In the genomic region with DNA sequence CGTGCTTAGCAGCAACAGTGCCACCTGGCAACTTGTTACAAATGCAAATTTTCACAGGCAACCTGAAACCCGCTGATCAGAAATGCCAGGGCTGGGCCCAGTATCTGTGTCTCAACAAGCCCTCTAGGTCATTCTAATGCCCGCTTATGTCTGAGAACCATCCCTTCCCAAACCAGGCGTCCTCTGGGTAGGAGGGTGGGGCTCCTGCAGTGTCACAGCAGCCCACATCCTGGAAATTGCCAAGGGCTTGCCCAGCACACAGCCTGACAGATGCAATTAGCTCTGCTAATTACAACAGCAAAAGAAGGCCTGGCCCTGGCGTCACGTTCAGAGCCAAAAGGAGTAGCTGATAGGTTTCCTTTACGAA, we compare ENCODE assay signal across 8 cellular contexts. TPM values are rescaled to one million over a fixed set of nuclear protein-coding genes. Genes with fewer than 3 reads are reported as not detected.
A peak's percentile ranks its signal among the peaks of the same experiment; 100 is the strongest.
DNase-seq lines count a peak whose midpoint lies in the region; ATAC-seq and TF ChIP-seq lines count a peak whose summit lies in the region.

No MANE protein-coding gene starts in this region.

- H3K27ac Mint-ChIP-seq in activated CD4-positive, alpha-beta T cell treated with anti-CD3 and anti-CD28 coated beads, Interleukin-2, amount 10 ng/mL, durations not matched to agents 7 days and 5 days: peak overlapping the region; percentile 88
- H3K27ac Mint-ChIP-seq in endothelial cell (ENCODE audit: unreplicated experiment): peak overlapping the region; percentile 61
- H3K27ac Mint-ChIP-seq in stimulated activated naive B cell treated with anti-CD40 and anti-IgM and Interleukin-4, amounts not matched to agents 10 μg/mL and 1 μg/mL and 100 μg/mL, for 72 hours: peak overlapping the region; percentile 15

- no peak for TF ChIP-seq CTCF in endothelial cell (IDR thresholded peaks at IDR 0.05; ENCODE audit: unreplicated experiment)

- no peaks in the 10 kb centered on the region for H3K27me3 Mint-ChIP-seq in activated CD4-positive, alpha-beta T cell treated with anti-CD3 and anti-CD28 coated beads, Interleukin-2, amount 10 ng/mL, durations not matched to agents 7 days and 5 days
- peaks cover 25% of the 10 kb centered on the region for H3K27me3 Mint-ChIP-seq in endothelial cell (ENCODE audit: unreplicated experiment)
- H3K27me3 Mint-ChIP-seq in stimulated activated naive B cell treated with anti-CD40 and anti-IgM and Interleukin-4, amounts not matched to agents 10 μg/mL and 1 μg/mL and 100 μg/mL, for 72 hours: no peaks in the 10 kb centered on the region

- H3K4me3 Mint-ChIP-seq in activated CD4-positive, alpha-beta T cell treated with anti-CD3 and anti-CD28 coated beads, Interleukin-2, amount 10 ng/mL, durations not matched to agents 7 days and 5 days: peak overlapping the region; percentile 71
- no peak overlapping the region for H3K4me3 Mint-ChIP-seq in endothelial cell (ENCODE audit: unreplicated experiment)
- H3K4me3 Mint-ChIP-seq in stimulated activated naive B cell treated with anti-CD40 and anti-IgM and Interleukin-4, amounts not matched to agents 10 μg/mL and 1 μg/mL and 100 μg/mL, for 72 hours: no peak overlapping the region

- H3K9me3 Mint-ChIP-seq in activated CD4-positive, alpha-beta T cell treated with anti-CD3 and anti-CD28 coated beads, Interleukin-2, amount 10 ng/mL, durations not matched to agents 7 days and 5 days: no peaks in the 10 kb centered on the region
- no peaks in the 10 kb centered on the region for H3K9me3 Mint-ChIP-seq in endothelial cell (ENCODE audit: unreplicated experiment)
- no peaks in the 10 kb centered on the region for H3K9me3 Mint-ChIP-seq in stimulated activated naive B cell treated with anti-CD40 and anti-IgM and Interleukin-4, amounts not matched to agents 10 μg/mL and 1 μg/mL and 100 μg/mL, for 72 hours

- peaks cover 44% of the 10 kb centered on the region for H3K36me3 Mint-ChIP-seq in activated CD4-positive, alpha-beta T cell treated with anti-CD3 and anti-CD28 coated beads, Interleukin-2, amount 10 ng/mL, durations not matched to agents 7 days and 5 days (ENCODE audit: low read depth)
- H3K36me3 Mint-ChIP-seq in endothelial cell (ENCODE audit: low read depth, unreplicated experiment): peaks cover 18% of the 10 kb centered on the region
- H3K36me3 Mint-ChIP-seq in stimulated activated naive B cell treated with anti-CD40 and anti-IgM and Interleukin-4, amounts not matched to agents 10 μg/mL and 1 μg/mL and 100 μg/mL, for 72 hours: peaks cover 20 to 40% of the 10 kb centered on the region in 2 donors

- H3K4me1 Mint-ChIP-seq in activated CD4-positive, alpha-beta T cell treated with anti-CD3 and anti-CD28 coated beads, Interleukin-2, amount 10 ng/mL, durations not matched to agents 7 days and 5 days: peaks cover 95% of the 10 kb centered on the region
- peaks cover 66% of the 10 kb centered on the region for H3K4me1 Mint-ChIP-seq in endothelial cell (ENCODE audit: unreplicated experiment)
- peaks cover 85 to 99% of the 10 kb centered on the region in 2 donors for H3K4me1 Mint-ChIP-seq in stimulated activated naive B cell treated with anti-CD40 and anti-IgM and Interleukin-4, amounts not matched to agents 10 μg/mL and 1 μg/mL and 100 μg/mL, for 72 hours

- POLR2A ChIA-PET in activated CD4-positive, alpha-beta T cell treated with anti-CD3 and anti-CD28 coated beads, Interleukin-2, amount 10 ng/mL, durations not matched to agents 7 days and 5 days (lab: Charles Lee): no interaction called here

- DNase-seq in activated CD4-positive, alpha-beta T cell treated with anti-CD3 and anti-CD28 coated beads, Interleukin-2, amount 10 ng/mL, durations not matched to agents 7 days and 5 days: peak; percentile 55
- no peak for DNase-seq in activated CD4-positive, alpha-beta T cell treated with anti-CD3 and anti-CD28 coated beads for 4 hours
- DNase-seq in NCI-H510A (lab: John Stamatoyannopoulos, UW) (peak; percentile 26), endothelial cell (ENCODE audit: low spot score) (no peak), NCI-H1105 treated with DMSO at 0.1 percent for 48 hours (lab: John Stamatoyannopoulos, UW) (no peak), HT-29 (ENCODE audit: low spot score) (no peak)
- DNase-seq in stimulated activated naive B cell treated with anti-CD40 and anti-IgM and Interleukin-4, amounts not matched to agents 10 μg/mL and 1 μg/mL and 100 μg/mL, for 72 hours: no peak

- peak; percentile 23 to 40 for ATAC-seq in stimulated activated naive B cell treated with anti-CD40 and anti-IgM and Interleukin-4, amounts not matched to agents 10 μg/mL and 1 μg/mL and 100 μg/mL, for 72 hours (replicated peaks)
- ATAC-seq in HG03520 (IDR thresholded peaks at IDR 0.05; ENCODE audit: unreplicated experiment): no peak

- CTCF ChIA-PET in activated CD4-positive, alpha-beta T cell treated with anti-CD3 and anti-CD28 coated beads, Interleukin-2, amount 10 ng/mL, durations not matched to agents 7 days and 5 days (lab: Charles Lee): interaction anchor here (0.9 to 3.7 kb wide), 4 partner anchors 16 to 43 kb away, joined by 3 to 19 read pairs (median 3); a partner anchor contains a TSS

RNA-seq across cellular contexts. Expression of a gene that starts 15.9 kb away (rescaled TPM):
- 10 to 100 TPM; 24.9 to 26.5 TPM for total RNA-seq in activated CD4-positive, alpha-beta T cell treated with anti-CD3 and anti-CD28 coated beads, Interleukin-2, amount 10 ng/mL, durations not matched to agents 7 days and 5 days
- 16.3 TPM for total RNA-seq in endothelial cell (ENCODE audit: unreplicated experiment)
- total RNA-seq in HT-29 (2014; rRNA removed; shearing (Covaris generic)): 1.9 and 2.4 TPM in 2 replicates

RNA-seq across cellular contexts. Expression of a gene that starts 31.2 kb away (rescaled TPM):
- total RNA-seq in activated CD4-positive, alpha-beta T cell treated with anti-CD3 and anti-CD28 coated beads, Interleukin-2, amount 10 ng/mL, durations not matched to agents 7 days and 5 days: under 1 TPM; 0.22 to 0.27 TPM
- total RNA-seq in endothelial cell (ENCODE audit: unreplicated experiment): 0.28 TPM
- 0.03 TPM in 1 of 2 replicates, not detected in the other for total RNA-seq in HT-29 (2014; rRNA removed; shearing (Covaris generic))

RNA-seq across cellular contexts. Expression of a gene that starts 53.4 kb away (rescaled TPM):
- total RNA-seq in activated CD4-positive, alpha-beta T cell treated with anti-CD3 and anti-CD28 coated beads, Interleukin-2, amount 10 ng/mL, durations not matched to agents 7 days and 5 days: 1 to 10 TPM in 1 of 2 experiments, under 1 TPM in 1; 0.81 to 1.3 TPM
- 5.9 TPM for total RNA-seq in endothelial cell (ENCODE audit: unreplicated experiment)
- 31.4 and 31.8 TPM in 2 replicates for total RNA-seq in HT-29 (2014; rRNA removed; shearing (Covaris generic))

Comparison
In these comparisons a context has a peak if more than half of its experiments do, and no peak if none do; other contexts are left out.
1. DNase-seq: peak in activated CD4-positive, alpha-beta T cell treated with anti-CD3 and anti-CD28 coated beads, Interleukin-2, amount 10 ng/mL, durations not matched to agents 7 days and 5 days (single experiment) and NCI-H510A (single experiment); none in activated CD4-positive, alpha-beta T cell treated with anti-CD3 and anti-CD28 coated beads for 4 hours (0 of 2), endothelial cell (single experiment), stimulated activated naive B cell treated with anti-CD40 and anti-IgM and Interleukin-4, amounts not matched to agents 10 μg/mL and 1 μg/mL and 100 μg/mL, for 72 hours (single experiment), NCI-H1105 treated with DMSO at 0.1 percent for 48 hours (single experiment) and HT-29 (single experiment).
2. H3K27ac Mint-ChIP-seq: peak in every context shown above with its lines; median percentile 88 in activated CD4-positive, alpha-beta T cell treated with anti-CD3 and anti-CD28 coated beads, Interleukin-2, amount 10 ng/mL, durations not matched to agents 7 days and 5 days; 61 in endothelial cell; 15 in stimulated activated naive B cell treated with anti-CD40 and anti-IgM and Interleukin-4, amounts not matched to agents 10 μg/mL and 1 μg/mL and 100 μg/mL, for 72 hours.